8 cellular contexts compared by ENCODE assay signal in the genomic region with DNA sequence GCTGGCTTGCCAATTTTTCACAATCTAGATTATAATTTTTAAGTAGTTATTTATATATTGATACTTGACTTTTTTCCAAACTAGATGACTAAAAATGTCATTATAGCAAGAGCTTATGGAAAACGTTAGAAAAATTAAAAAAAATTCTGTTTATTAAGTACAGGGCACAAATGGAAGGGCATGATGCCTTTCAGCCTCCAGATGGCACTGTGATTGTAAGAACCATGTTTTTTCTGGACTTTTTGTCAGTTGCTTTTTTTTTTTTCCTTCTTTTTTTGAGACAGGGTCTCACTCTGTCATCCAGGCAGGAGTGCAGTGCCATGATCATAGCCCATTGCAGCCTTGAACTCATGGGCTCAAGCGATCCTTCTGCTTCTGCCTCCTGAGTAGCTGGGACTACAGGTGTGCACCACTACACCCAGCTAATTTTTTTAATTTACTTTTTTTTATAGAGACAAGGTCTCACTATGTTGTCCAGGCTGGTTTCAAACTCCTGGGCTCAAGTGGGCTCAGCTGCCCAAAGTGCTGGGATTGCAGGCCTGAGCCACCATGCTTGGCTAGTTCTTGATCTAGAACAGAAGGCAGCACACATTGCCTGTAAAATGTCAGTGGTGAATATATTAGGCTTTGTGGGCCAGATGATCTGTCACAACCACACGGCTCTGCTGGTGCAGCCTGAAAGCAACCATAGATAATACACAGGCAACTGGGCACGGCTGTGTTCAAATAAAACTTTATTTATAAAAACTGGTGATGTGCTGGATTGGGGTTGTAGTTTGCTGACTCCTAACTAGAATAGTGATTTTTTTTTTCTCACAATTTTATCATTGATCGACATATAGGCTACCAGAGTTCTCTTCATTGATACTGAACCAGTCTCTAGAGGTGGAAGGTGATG. TPM values are rescaled to one million over a fixed set of nuclear protein-coding genes. Genes with fewer than 3 reads are reported as not detected.
DNase-seq lines count a peak whose midpoint lies in the region; ATAC-seq and TF ChIP-seq lines count a peak whose summit lies in the region.

No MANE protein-coding gene starts in this region.

- peak; percentile 40 for DNase-seq in EH (ENCODE audit: low read depth)
- DNase-seq in NB4 (ENCODE audit: low read depth), result peak; percentile 4
- DNase-seq in dorsolateral prefrontal cortex, result no peak
- DNase-seq in neural crest cell (ENCODE audit: low read depth, low spot score), result no peak
- DNase-seq in occipital lobe (lab: John Stamatoyannopoulos, UW), result no peak

- TF ChIP-seq CTCF in NB4 (IDR thresholded peaks at IDR 0.05; ENCODE audit: low read depth, low read length), result no peak
- peak; percentile 35 to 73 (median 54) for TF ChIP-seq CTCF in dorsolateral prefrontal cortex (IDR thresholded peaks at IDR 0.05 in 54 of 56, conservative IDR thresholded peaks at IDR 0.05 in 2 of 56; ENCODE audit: low read depth in 1 of 56, partially characterized antibody in 56 of 56)
- TF ChIP-seq CTCF in neural crest cell (conservative IDR thresholded peaks at IDR 0.05), result peak; percentile 64

- H3K4me3 Mint-ChIP-seq in neural crest cell, result no peak overlapping the region

- no peaks in the 10 kb centered on the region for H3K4me1 Mint-ChIP-seq in neural crest cell

- ATAC-seq in HG02759 (IDR thresholded peaks at IDR 0.05; ENCODE audit: unreplicated experiment) (no peak), HG03520 (IDR thresholded peaks at IDR 0.05; ENCODE audit: unreplicated experiment) (no peak), GM21737 (IDR thresholded peaks at IDR 0.05; ENCODE audit: unreplicated experiment) (no peak)

- H3K9me3 Mint-ChIP-seq in neural crest cell, result no peaks in the 10 kb centered on the region

- H3K4me3 ChIP-seq in NB4 (ENCODE audit: low read depth, low read length) (no peak overlapping the region), dorsolateral prefrontal cortex (no peak overlapping the region)

- intact Hi-C loops in dorsolateral prefrontal cortex (cut with DNase I), result loop anchor here in 1 of 2 donors (5.0 to 10.0 kb wide), 3 partner anchors 68 to 141 kb away; a partner anchor contains a TSS

- TF ChIP-seq POLR2A in NB4 (IDR thresholded peaks at IDR 0.05; ENCODE audit: extremely low read depth, insufficient read length), result no peak

- no peaks in the 10 kb centered on the region for H3K27me3 Mint-ChIP-seq in neural crest cell (ENCODE audit: low read depth)

- peaks cover 14% of the 10 kb centered on the region for H3K36me3 Mint-ChIP-seq in neural crest cell (ENCODE audit: low read depth)

- H3K27ac Mint-ChIP-seq in neural crest cell (ENCODE audit: unreplicated experiment), result no peak overlapping the region

- H3K27me3 ChIP-seq in dorsolateral prefrontal cortex, result no peaks in the 10 kb centered on the region

- no peak overlapping the region for H3K27ac ChIP-seq in dorsolateral prefrontal cortex

RNA-seq across cellular contexts. Expression of a gene that starts 27.4 kb away (rescaled TPM):
- under 1 TPM in 5 of 120 experiments, not detected in 115; 0.59 to 1.00 (median 0.79) TPM for total RNA-seq in dorsolateral prefrontal cortex
- not detected in 2 replicates for total RNA-seq in neural crest cell
- total RNA-seq in occipital lobe, result not detected

RNA-seq across cellular contexts. Expression of a gene that starts 45.4 kb away (rescaled TPM):
- total RNA-seq in dorsolateral prefrontal cortex, result 1 to 10 TPM in 6 of 120 experiments, under 1 TPM in 45, not detected in 69; 0.11 to 2.1 (median 0.36) TPM
- total RNA-seq in neural crest cell, result 76.3 and 80.6 TPM in 2 replicates
- total RNA-seq in occipital lobe, result 2.5 TPM

Comparison
In these comparisons a context has a peak if more than half of its experiments do, and no peak if none do; other contexts are left out.
1. DNase-seq: peak in EH (single experiment) and NB4 (single experiment); none in dorsolateral prefrontal cortex (0 of 10), neural crest cell (single experiment) and occipital lobe (single experiment).
2. RNA of a gene that starts 45.4 kb away (total RNA-seq): 76.3 to 80.6 TPM in neural crest cell; 2.5 TPM in occipital lobe (single experiment) and 0.11 to 2.1 TPM in dorsolateral prefrontal cortex; every median in the first group is over 10 times any median in the second.